15 cellular contexts compared by ENCODE assay signal in the genomic region with DNA sequence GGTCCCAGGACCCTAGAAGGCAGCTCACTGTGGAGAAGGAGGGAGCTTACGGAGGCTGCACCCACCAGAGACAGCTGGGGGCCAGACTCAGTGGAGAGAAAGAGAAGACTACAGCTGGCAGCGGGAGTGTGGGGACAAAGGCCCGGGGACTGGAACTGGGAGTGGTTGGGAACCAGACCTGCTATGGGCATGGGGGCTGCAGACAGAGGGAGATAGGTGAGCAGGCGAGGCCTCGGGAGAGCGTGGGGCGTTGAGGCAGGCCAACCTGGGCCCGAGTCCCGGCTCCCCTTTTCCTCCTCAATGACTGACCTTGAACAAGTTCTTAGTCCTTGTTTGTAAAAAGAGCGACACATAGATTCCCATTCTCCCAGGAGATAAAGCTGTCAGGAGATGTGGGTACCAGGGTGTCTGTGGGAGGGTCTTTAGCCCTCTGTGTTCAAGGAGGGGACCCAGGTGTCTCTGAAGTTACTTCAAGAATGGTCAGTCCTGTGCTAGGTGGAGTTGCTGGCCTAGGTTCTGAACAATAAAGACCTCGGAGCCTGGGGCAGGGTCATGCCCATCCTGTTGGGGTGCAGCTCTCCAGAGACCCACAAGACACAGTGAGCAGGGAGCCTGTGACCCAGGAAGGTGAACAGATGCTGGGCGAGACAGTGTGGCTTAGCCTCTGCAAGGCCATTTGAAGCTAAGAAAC.
DNase-seq lines count a peak whose midpoint lies in the region; ATAC-seq and TF ChIP-seq lines count a peak whose summit lies in the region.
"Had no signal": no experiment of that assay in that cellular context is flagged by ENCODE, and none has a peak within 500 bp of the region (broad histone marks: within the 10 kb centered on the region; RNA-seq: fewer than 3 reads in every experiment).

No MANE protein-coding gene starts in this region.

- CTCF ChIA-PET in CD4-positive, alpha-beta T cell (lab: Charles Lee) = interaction anchor here (0.6 kb wide), 1 partner anchor 36 kb away, joined by 3 read pairs; no protein-coding TSS in a partner anchor

- H3K36me3 ChIP-seq in BLaER1 (peaks cover 32% of the 10 kb centered on the region), gastrocnemius medialis (peaks cover 0 to 8% of the 10 kb centered on the region in 2 donors)

- peaks cover 71% of the 10 kb centered on the region for H3K36me3 Mint-ChIP-seq in CD4-positive, alpha-beta T cell (ENCODE audit: low read depth)
- peaks cover 0 to 8% of the 10 kb centered on the region in 2 donors for H3K36me3 Mint-ChIP-seq in naive B cell

- H3K27me3 ChIP-seq in BLaER1 (no peaks in the 10 kb centered on the region), gastrocnemius medialis (no peaks in the 10 kb centered on the region)
- no peaks in the 10 kb centered on the region for H3K27me3 ChIP-seq in CD4-positive, alpha-beta T cell (ENCODE audit: control insufficient read depth, insufficient read depth, low read length)
- H3K27me3 ChIP-seq: esophagus squamous epithelium, right atrium auricular region, transverse colon had no signal

- in situ Hi-C loops in gastrocnemius medialis (cut with MboI; ENCODE audit: low sequenced_read_pairs in 4 of 4) (no loop called here), GM13977 (cut with MboI; ENCODE audit: low pct_unique_long_range_greater_than_20kb, low sequenced_read_pairs, unreplicated experiment) (no loop called here)

- peaks cover 18% of the 10 kb centered on the region for H4K20me1 ChIP-seq in BLaER1

- intact Hi-C loops in CD4-positive, alpha-beta T cell (cut with DNase I, micrococcal nuclease) = loop anchor here in 1 of 2 experiments (5.0 kb wide), 2 partner anchors 36 to 86 kb away; partner anchors contain the start of gene ITPKB
- intact Hi-C loops in gastrocnemius medialis (cut with DNase I; ENCODE audit: low total_unique reads) = no loop called here

- no peak overlapping the region for H3K4me3 ChIP-seq in BLaER1
- no peak overlapping the region for H3K4me3 ChIP-seq in gastrocnemius medialis
- H3K4me3 ChIP-seq: esophagus squamous epithelium, mucosa of descending colon, right atrium auricular region, transverse colon had no signal

- H3K9me3 Mint-ChIP-seq in CD4-positive, alpha-beta T cell = no peaks in the 10 kb centered on the region
- no peaks in the 10 kb centered on the region for H3K9me3 Mint-ChIP-seq in naive B cell

- POLR2A ChIA-PET in CD4-positive, alpha-beta T cell (lab: Charles Lee) = interaction anchor here (0.9 kb wide), 1 partner anchor 26 kb away, joined by 3 read pairs; no protein-coding TSS in a partner anchor

- peaks cover 11% of the 10 kb centered on the region for H3K4me1 Mint-ChIP-seq in CD4-positive, alpha-beta T cell (ENCODE audit: low read depth)
- peaks cover 23 to 41% (median 26%) of the 10 kb centered on the region in 3 donors for H3K4me1 Mint-ChIP-seq in naive B cell

- ATAC-seq in CD4-positive, alpha-beta T cell (ENCODE audit: poor library complexity) = no peak
- ATAC-seq in naive B cell (ENCODE audit: low read depth in 2 of 2) (no peak), gastrocnemius medialis (no peak), GM19397 (IDR thresholded peaks at IDR 0.05; ENCODE audit: unreplicated experiment) (no peak)
- ATAC-seq: left colon, mucosa of descending colon had no signal

- TF ChIP-seq CTCF in CD4-positive, alpha-beta T cell (IDR thresholded peaks at IDR 0.05) = no peak
- TF ChIP-seq CTCF in gastrocnemius medialis (IDR thresholded peaks at IDR 0.05 in 4 of 5, conservative IDR thresholded peaks at IDR 0.05 in 1 of 5) = no peak
- no peak for TF ChIP-seq CTCF in GM13977 (IDR thresholded peaks at IDR 0.05; ENCODE audit: extremely low read depth, insufficient read depth, missing control alignments)

- no peak overlapping the region for H3K27ac Mint-ChIP-seq in CD4-positive, alpha-beta T cell
- peak overlapping the region in 4 of 6 donors; percentile 21 to 98 (median 72) for H3K27ac Mint-ChIP-seq in naive B cell

- peak overlapping the region; percentile 68 for H3K4me3 Mint-ChIP-seq in CD4-positive, alpha-beta T cell
- peak overlapping the region in 2 of 8 donors; percentile 41 to 42 for H3K4me3 Mint-ChIP-seq in naive B cell

- DNase-seq in CD4-positive, alpha-beta T cell = no peak
- DNase-seq in naive B cell (no peak), gastrocnemius medialis (no peak), GM13977 (ENCODE audit: low spot score) (no peak)
- DNase-seq: activated CD4-positive, alpha-beta T cell treated with anti-CD3 and anti-CD28 coated beads, Interleukin-2, amount 50 U/mL, for 1 hour; esophagus squamous epithelium; H7; left colon; NCI-H1105; transverse colon had no signal

- no peak overlapping the region for H3K9ac ChIP-seq in BLaER1

- H3K4me1 ChIP-seq in BLaER1 (peaks cover 12% of the 10 kb centered on the region), gastrocnemius medialis (peaks cover 26 to 40% of the 10 kb centered on the region in 2 donors)

- H3K27me3 Mint-ChIP-seq in CD4-positive, alpha-beta T cell = no peaks in the 10 kb centered on the region
- H3K27me3 Mint-ChIP-seq in naive B cell = no peaks in the 10 kb centered on the region

- TF ChIP-seq POLR2A in gastrocnemius medialis (IDR thresholded peaks at IDR 0.05) = no peak

- H3K9me3 ChIP-seq in BLaER1 (no peaks in the 10 kb centered on the region), gastrocnemius medialis (no peaks in the 10 kb centered on the region)
- no peaks in the 10 kb centered on the region for H3K9me3 ChIP-seq in CD4-positive, alpha-beta T cell (ENCODE audit: control insufficient read depth, low read length)
- H3K9me3 ChIP-seq: esophagus squamous epithelium, mucosa of descending colon, right atrium auricular region, transverse colon had no signal

- 0 out of 2 replicates have a peak overlapping the region, but pooled peaks have one; percentile 6 for H3K27ac ChIP-seq in BLaER1
- H3K27ac ChIP-seq in CD4-positive, alpha-beta T cell (ENCODE audit: low read depth, low read length) = peak overlapping the region; percentile 21
- peak overlapping the region; percentile 70 for H3K27ac ChIP-seq in angular gyrus (ENCODE audit: low read depth, low read length)
- no peak overlapping the region for H3K27ac ChIP-seq in gastrocnemius medialis
- H3K27ac ChIP-seq: right atrium auricular region, transverse colon had no signal

- H3K4me2 ChIP-seq in BLaER1 = no peak overlapping the region; the same call in 1 of the 2 replicates

Comparison
In these comparisons a context has a peak if more than half of its experiments do, and no peak if none do; other contexts are left out.
1. H3K27ac ChIP-seq: peak in BLaER1 (single experiment), CD4-positive, alpha-beta T cell (single experiment) and angular gyrus (single experiment); none in gastrocnemius medialis (0 of 4).